ENCODE assay signal across 9 cellular contexts in genomic region chr21:32562426-32562825, GRCh38. TPM values are rescaled to one million over a fixed set of nuclear protein-coding genes. Genes with fewer than 3 reads are reported as not detected.
A peak's percentile ranks its signal among the peaks of the same experiment; 100 is the strongest.
DNase-seq lines count a peak whose midpoint lies in the region; ATAC-seq and TF ChIP-seq lines count a peak whose summit lies in the region.
"Had no signal": no experiment of that assay in that cellular context is flagged by ENCODE, and none has a peak within 500 bp of the region (broad histone marks: within the 10 kb centered on the region; RNA-seq: fewer than 3 reads in every experiment).

No MANE protein-coding gene starts in this region.

- 69% methylated on average over 5 of the region's 5 CpGs for WGBS in liver

- peak; percentile 63 to 65 for TF ChIP-seq RAD21 in liver (IDR thresholded peaks at IDR 0.05)

- no peak for DNase-seq in coronary artery (ENCODE audit: low spot score)
- no peak for DNase-seq in DMS79 treated with DMSO at 0.1 percent for 48 hours (lab: John Stamatoyannopoulos, UW)
- no peak for DNase-seq in H7

- H3K27me3 ChIP-seq in HUES48 (ENCODE audit: control insufficient read depth, insufficient read depth, low read length): no peaks in the 10 kb centered on the region
- no peaks in the 10 kb centered on the region for H3K27me3 ChIP-seq in liver (ENCODE audit: control insufficient read depth in 4 of 4, insufficient read depth in 4 of 4, low read length in 3 of 4)
- no peaks in the 10 kb centered on the region for H3K27me3 ChIP-seq in H7 (ENCODE audit: control insufficient read depth, insufficient read depth, low read length)
- H3K27me3 ChIP-seq: adrenal gland had no signal

- ATAC-seq in HG03045 (IDR thresholded peaks at IDR 0.05; ENCODE audit: unreplicated experiment): no peak
- ATAC-seq in HG03432 (IDR thresholded peaks at IDR 0.05; ENCODE audit: unreplicated experiment): no peak

- H3K27ac ChIP-seq in 22Rv1 (no peak overlapping the region), HUES48 (ENCODE audit: low read depth, low read length) (peak overlapping the region; percentile 94), coronary artery (peak overlapping the region; percentile 63 to 70), liver (ENCODE audit: low read depth in 1 of 2, low read length in 2 of 2) (no peak overlapping the region)
- H3K27ac ChIP-seq: adrenal gland had no signal

- H3K4me3 ChIP-seq in HUES48 (ENCODE audit: low read depth, low read length): no peak overlapping the region
- H3K4me3 ChIP-seq in coronary artery: no peak overlapping the region
- H3K4me3 ChIP-seq in liver (ENCODE audit: low read depth in 1 of 3, low read length in 3 of 3): no peak overlapping the region
- H3K4me3 ChIP-seq in H7 (ENCODE audit: insufficient read depth, low read depth, low read length): no peak overlapping the region
- H3K4me3 ChIP-seq: adrenal gland had no signal

- no peaks in the 10 kb centered on the region for H3K36me3 ChIP-seq in HUES48 (ENCODE audit: control insufficient read depth, insufficient read depth, low read length)
- no peaks in the 10 kb centered on the region for H3K36me3 ChIP-seq in liver (ENCODE audit: control insufficient read depth in 4 of 4, insufficient read depth in 3 of 4, low read depth in 1 of 4, low read length in 3 of 4)
- no peaks in the 10 kb centered on the region; the same call in 1 of the 2 replicates for H3K36me3 ChIP-seq in H7 (replicated peaks; ENCODE audit: control insufficient read depth, insufficient read depth, low read length)
- H3K36me3 ChIP-seq: adrenal gland had no signal

- H3K9me3 ChIP-seq in HUES48 (ENCODE audit: control insufficient read depth, insufficient read depth, low read length) (peaks cover 12% of the 10 kb centered on the region), liver (ENCODE audit: control insufficient read depth in 4 of 4, low read length in 3 of 4) (no peaks in the 10 kb centered on the region)

- TF ChIP-seq CTCF in 22Rv1 (IDR thresholded peaks at IDR 0.05): peak; percentile 36; the same call in 1 of the 2 replicates
- TF ChIP-seq CTCF in coronary artery (IDR thresholded peaks at IDR 0.05): no peak
- peak; percentile 17 for TF ChIP-seq CTCF in liver (IDR thresholded peaks at IDR 0.05; ENCODE audit: low read depth, low read length, missing input control)

- H3K9ac ChIP-seq in HUES48 (ENCODE audit: low read depth, low read length) (no peak overlapping the region), liver (ENCODE audit: low read depth in 1 of 2, low read length in 2 of 2) (no peak overlapping the region)

- H3K4me1 ChIP-seq in HUES48 (ENCODE audit: control insufficient read depth, insufficient read depth, low read length) (peaks cover 29% of the 10 kb centered on the region), liver (ENCODE audit: control insufficient read depth in 4 of 4, insufficient read depth in 4 of 4, low read length in 3 of 4) (no peaks in the 10 kb centered on the region)
- H3K4me1 ChIP-seq: adrenal gland had no signal

TF ChIP-seq in liver, 16 proteins besides CTCF, POLR2A, EP300 and RAD21:
- TF ChIP-seq NR2F2 (IDR thresholded peaks at IDR 0.05): no peak
- TF ChIP-seq RXRA (IDR thresholded peaks at IDR 0.05): no peak
- no peak for TF ChIP-seq MAX (IDR thresholded peaks at IDR 0.05)
- TF ChIP-seq JUND (IDR thresholded peaks at IDR 0.05): no peak
- no peak for TF ChIP-seq YY1 (IDR thresholded peaks at IDR 0.05)
- no peak for TF ChIP-seq HNF4A (conservative IDR thresholded peaks at IDR 0.05)
- no peak for TF ChIP-seq FOXA1 (IDR thresholded peaks at IDR 0.05)
- no peak for TF ChIP-seq TAF1 (conservative IDR thresholded peaks at IDR 0.05)
- no peak for TF ChIP-seq HNF4G (IDR thresholded peaks at IDR 0.05)
- no peak for TF ChIP-seq GABPA (IDR thresholded peaks at IDR 0.05 in 1 of 2, conservative IDR thresholded peaks at IDR 0.05 in 1 of 2)
- TF ChIP-seq EGR1 (IDR thresholded peaks at IDR 0.05; ENCODE audit: low read depth in 2 of 2): no peak
- no peak for TF ChIP-seq FOXA2 (IDR thresholded peaks at IDR 0.05)
- no peak for TF ChIP-seq ATF3 (IDR thresholded peaks at IDR 0.05)
- TF ChIP-seq REST (IDR thresholded peaks at IDR 0.05): no peak
- no peak for TF ChIP-seq ZBTB33 (IDR thresholded peaks at IDR 0.05)
- TF ChIP-seq SP1 (IDR thresholded peaks at IDR 0.05): no peak

RNA-seq across cellular contexts. Expression of gene TCP10L, which starts 22.9 kb away (rescaled TPM):
- 1 to 10 TPM; 1.1 to 1.9 TPM for total RNA-seq in liver
- polyA plus RNA-seq in liver: 1 to 10 TPM; 3.7 to 8.0 TPM
- 3.1 TPM in 1 of 2 replicates, not detected in the other for total RNA-seq in H7 (2014; rRNA removed; shearing (Covaris generic))

RNA-seq across cellular contexts. Expression of gene CFAP298, which starts 49.8 kb away (rescaled TPM):
- 10 to 100 TPM; 13.1 to 14.8 TPM for total RNA-seq in liver
- polyA plus RNA-seq in liver: 10 to 100 TPM; 15.7 to 19.8 TPM
- 63.7 and 119 TPM in 2 replicates for total RNA-seq in H7 (2014; rRNA removed; shearing (Covaris generic))

Comparison
In these comparisons a context has a peak if more than half of its experiments do, and no peak if none do; other contexts are left out.
1. H3K27ac ChIP-seq: peak in HUES48 (single experiment) and coronary artery (2 of 2); none in 22Rv1 (single experiment) and liver (0 of 2).